Comparison of ENCODE assay signal across 8 cellular contexts in the genomic region with DNA sequence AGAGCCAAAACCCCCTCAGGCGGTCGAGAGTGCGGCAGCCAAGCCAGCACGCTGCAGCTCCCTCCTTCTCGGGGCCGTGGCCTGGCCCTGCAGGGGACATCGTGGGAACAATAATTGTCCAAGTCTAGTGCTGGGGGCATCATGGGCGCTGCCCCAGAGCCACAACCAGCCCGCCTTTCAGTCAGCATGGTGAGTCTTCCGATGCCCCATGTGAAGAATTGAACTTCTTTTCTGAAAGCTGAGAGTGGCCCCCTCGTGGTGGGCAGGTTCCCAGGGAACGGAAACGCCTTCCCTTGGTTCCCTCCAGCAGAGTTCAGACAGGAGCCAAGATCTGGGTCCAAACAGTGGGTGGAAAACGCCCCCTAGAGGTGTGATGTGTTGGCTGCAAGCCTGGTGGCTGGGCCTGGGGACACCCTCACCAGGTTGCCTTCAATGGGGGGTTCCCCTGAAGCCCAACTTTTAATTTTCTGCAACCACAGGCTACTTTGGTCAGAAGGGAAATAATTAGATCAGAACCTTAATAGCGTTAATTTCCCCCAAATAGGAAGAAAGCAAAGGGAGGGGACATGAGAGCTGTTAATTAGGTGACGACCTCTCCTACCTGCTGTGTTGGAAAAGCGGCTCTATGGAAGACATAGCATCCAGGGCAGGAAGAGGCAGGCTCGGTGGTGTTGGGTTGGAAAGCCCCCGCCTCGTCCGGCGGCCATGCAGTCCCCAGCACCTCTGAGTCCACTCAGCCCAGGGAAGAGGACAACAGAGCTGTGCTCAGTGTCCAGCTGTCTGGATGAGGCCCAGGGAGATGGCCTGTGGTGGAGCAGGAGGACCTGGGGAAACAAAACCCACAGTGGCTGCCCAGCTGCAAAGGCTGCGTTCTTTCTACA. TPM values are rescaled to one million over a fixed set of nuclear protein-coding genes. Genes with fewer than 3 reads are reported as not detected.
DNase-seq lines count a peak whose midpoint lies in the region; ATAC-seq and TF ChIP-seq lines count a peak whose summit lies in the region.

No MANE protein-coding gene starts in this region.

- H3K36me3 Mint-ChIP-seq in activated B cell treated with CpG ODN at 0.5 μM for 24 hours (ENCODE audit: low read depth), result no peaks in the 10 kb centered on the region

- intact Hi-C loops in activated B cell treated with CpG ODN at 0.5 μM for 24 hours (cut with micrococcal nuclease), result loop anchor here (1.0 to 5.0 kb wide), 5 partner anchors 123 to 669 kb away; partner anchors contain the start of gene LSM14B

- ATAC-seq in activated B cell treated with CpG ODN at 0.5 μM for 24 hours (ENCODE audit: low read depth) (no peak), HG03354 (IDR thresholded peaks at IDR 0.05; ENCODE audit: poor library complexity, severe bottlenecking, unreplicated experiment) (no peak)

- no peaks in the 10 kb centered on the region for H3K27me3 Mint-ChIP-seq in activated B cell treated with CpG ODN at 0.5 μM for 24 hours

- POLR2A ChIA-PET in activated B cell treated with CpG ODN at 0.5 μM for 24 hours (lab: Charles Lee), result interaction anchor here (1.0 to 1.3 kb wide), 4 partner anchors 140 to 174 kb away, joined by 3 to 4 read pairs (median 4); partner anchors contain the start of gene SLCO4A1

- H3K27ac ChIP-seq in caudate nucleus (ENCODE audit: low read depth, low read length), result no peak overlapping the region

- no peaks in the 10 kb centered on the region for H3K9me3 Mint-ChIP-seq in activated B cell treated with CpG ODN at 0.5 μM for 24 hours

- H3K4me3 Mint-ChIP-seq in activated B cell treated with CpG ODN at 0.5 μM for 24 hours, result no peak overlapping the region

- H3K27ac Mint-ChIP-seq in activated B cell treated with CpG ODN at 0.5 μM for 24 hours, result peak overlapping the region; percentile 66

- CTCF ChIA-PET in activated B cell treated with CpG ODN at 0.5 μM for 24 hours (lab: Charles Lee), result interaction anchor here (0.6 to 2.5 kb wide), 11 partner anchors 17 to 382 kb away, joined by 3 to 16 read pairs (median 4); no protein-coding TSS in a partner anchor

- peaks cover 31% of the 10 kb centered on the region for H3K4me1 Mint-ChIP-seq in activated B cell treated with CpG ODN at 0.5 μM for 24 hours

- peaks cover 5% of the 10 kb centered on the region for H3K27me3 ChIP-seq in kidney epithelial cell (ENCODE audit: control insufficient read depth, insufficient read depth, low read length)

- H3K4me3 ChIP-seq in kidney epithelial cell (ENCODE audit: low read depth, low read length), result no peak overlapping the region

- H3K36me3 ChIP-seq in kidney epithelial cell (ENCODE audit: control insufficient read depth, insufficient read depth, low read length), result no peaks in the 10 kb centered on the region

- DNase-seq in AG20443 (ENCODE audit: low spot score) (peak; percentile 79), HCEC 1CT (peak; percentile 85), NCI-H446 (lab: John Stamatoyannopoulos, UW) (peak; percentile 91 to 96), activated B cell treated with CpG ODN at 0.5 μM for 24 hours (peak; percentile 54), caudate nucleus (lab: John Stamatoyannopoulos, UW) (peak; percentile 20 to 93 (median 75)), kidney epithelial cell (ENCODE audit: low read depth) (no peak)
- peak; percentile 78 to 79 for DNase-seq in stimulated activated CD4-positive, alpha-beta T cell treated with anti-CD3 and anti-CD28 coated beads, Interleukin-2, amount 100 ng/mL, for 24 hours

- TF ChIP-seq CTCF in activated B cell treated with CpG ODN at 0.5 μM for 24 hours (IDR thresholded peaks at IDR 0.05), result no peak
- peak; percentile 98 for TF ChIP-seq CTCF in kidney epithelial cell (IDR thresholded peaks at IDR 0.05; ENCODE audit: insufficient read depth, low read length, poor library complexity, severe bottlenecking)

RNA-seq across cellular contexts. Expression of gene MRGBP, which starts 4.7 kb away (rescaled TPM):
- 9.8 and 10.7 TPM in 2 replicates for total RNA-seq in activated B cell treated with CpG ODN at 0.5 μM for 24 hours
- 15.1 and 19.8 TPM in 2 replicates for total RNA-seq in kidney epithelial cell

RNA-seq across cellular contexts. Expression of gene OGFR, which starts 13.1 kb away (rescaled TPM):
- total RNA-seq in activated B cell treated with CpG ODN at 0.5 μM for 24 hours (74.6 and 78.9 TPM in 2 replicates), kidney epithelial cell (54.4 and 61.3 TPM in 2 replicates)

RNA-seq across cellular contexts. Expression of gene COL9A3, which starts 25.3 kb away (rescaled TPM):
- total RNA-seq in activated B cell treated with CpG ODN at 0.5 μM for 24 hours (33.2 and 37.6 TPM in 2 replicates), kidney epithelial cell (5.4 and 10.4 TPM in 2 replicates)
